In the genomic region with DNA sequence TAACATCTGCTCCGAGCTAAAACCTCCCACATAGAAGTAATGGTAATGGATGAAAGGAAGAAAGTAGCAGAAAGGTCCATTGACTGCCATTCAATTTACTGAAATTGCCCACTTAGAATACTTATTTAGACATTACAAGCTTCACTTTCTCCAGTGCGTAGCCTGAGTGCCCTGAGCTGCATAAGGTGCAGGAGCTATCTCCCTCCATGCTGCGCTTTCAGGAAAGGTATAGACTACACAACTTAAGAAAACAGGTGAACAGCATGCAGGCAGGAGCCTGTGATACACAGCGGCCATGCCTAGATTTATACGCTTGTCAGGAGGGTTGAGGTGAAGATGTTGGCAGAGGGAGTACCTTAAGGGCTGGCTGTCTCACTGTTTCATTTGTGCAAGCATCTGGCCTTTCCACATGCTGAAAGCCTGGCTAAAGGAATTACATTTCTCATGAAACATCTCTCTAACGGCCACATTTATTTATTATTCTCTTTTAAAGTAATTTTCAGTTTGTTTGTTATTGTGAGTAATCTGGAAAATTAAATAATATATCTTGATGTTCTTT, we compare ENCODE assay signal across 16 cellular contexts.
DNase-seq lines count a peak whose midpoint lies in the region; ATAC-seq, FAIRE-seq and TF ChIP-seq lines count a peak whose summit lies in the region.
"Had no signal": no experiment of that assay in that cellular context is flagged by ENCODE, and none has a peak within 500 bp of the region (broad histone marks: within the 10 kb centered on the region; RNA-seq: fewer than 3 reads in every experiment).

No MANE protein-coding gene starts in this region.

- no peak for ATAC-seq in DND-41 (ENCODE audit: insufficient read depth, low read depth)
- ATAC-seq in omental fat pad (ENCODE audit: low FRiP score) = no peak
- ATAC-seq: GM12878, HCT116 had no signal

- H3K4me3 ChIP-seq in DND-41 (ENCODE audit: low read depth in 1 of 2, low read length in 2 of 2) (no peak overlapping the region), neural progenitor cell (no peak overlapping the region)
- H3K4me3 ChIP-seq: GM12878 had no signal

- FAIRE-seq in H54 (lab: Jason Lieb, UNC) = peak; percentile 55
- FAIRE-seq: GM12878 had no signal

- TF ChIP-seq CTCF in DND-41 (IDR thresholded peaks at IDR 0.05; ENCODE audit: borderline replicate concordance, extremely low read depth, low read length, poor library complexity, severe bottlenecking) = no peak
- TF ChIP-seq CTCF in neural progenitor cell (IDR thresholded peaks at IDR 0.05) = no peak
- no peak for TF ChIP-seq CTCF in MCF 10A (IDR thresholded peaks at IDR 0.05; ENCODE audit: unreplicated experiment)
- no peak for TF ChIP-seq CTCF in omental fat pad (IDR thresholded peaks at IDR 0.05)

- DNase-seq in DND-41 = no peak
- DNase-seq in H54 (ENCODE audit: insufficient read length, low spot score) = no peak
- peak; percentile 61 for DNase-seq in NCI-H2227 treated with DMSO at 0.1 percent for 48 hours (lab: John Stamatoyannopoulos, UW)
- no peak for DNase-seq in neural progenitor cell (ENCODE audit: low spot score)
- no peak for DNase-seq in MCF 10A (ENCODE audit: unreplicated experiment)
- no peak for DNase-seq in omental fat pad (ENCODE audit: low spot score)
- DNase-seq in activated CD8-positive, alpha-beta memory T cell treated with anti-CD3 and anti-CD28 coated beads, Interleukin-2, amount 50 U/mL, for 48 hours = no peak
- DNase-seq: C1 segment of cervical spinal cord; Calu3; CD4-positive, alpha-beta T cell; DMS 273 treated with DMSO at 0.1 percent for 48 hours; GOT3 had no signal

- H3K4me1 Mint-ChIP-seq in neural progenitor cell (no peaks in the 10 kb centered on the region), MCF 10A (ENCODE audit: insufficient read depth, unreplicated experiment) (no peaks in the 10 kb centered on the region)
- H3K4me1 Mint-ChIP-seq: B cell had no signal

- intact Hi-C loops in MCF 10A (cut with micrococcal nuclease) = no loop called here

- no peak for TF ChIP-seq POLR2A in H54 (IDR thresholded peaks at IDR 0.05; ENCODE audit: low read depth, low read length)

- no peaks in the 10 kb centered on the region for H3F3A ChIP-seq in neural progenitor cell (ENCODE audit: low read depth)

- BruUV-seq in MCF 10A (replicated peaks; lab: Mats Ljungman, UMichigan) = no TSS peak

- H2AFZ ChIP-seq in DND-41 (ENCODE audit: low read depth, low read length) (peak overlapping the region; percentile 21), neural progenitor cell (replicated peaks) (peak overlapping the region; percentile 59)

- H3K36me3 Mint-ChIP-seq in neural progenitor cell = no peaks in the 10 kb centered on the region
- H3K36me3 Mint-ChIP-seq in MCF 10A (ENCODE audit: insufficient read depth, unreplicated experiment) = no peaks in the 10 kb centered on the region

- H3K36me3 ChIP-seq in DND-41 (ENCODE audit: insufficient read depth, low read length) (no peaks in the 10 kb centered on the region), neural progenitor cell (no peaks in the 10 kb centered on the region)

- H3K27ac Mint-ChIP-seq in neural progenitor cell (no peak overlapping the region), MCF 10A (ENCODE audit: low read depth, unreplicated experiment) (no peak overlapping the region)
- H3K27ac Mint-ChIP-seq: B cell; CD4-positive, alpha-beta T cell had no signal

- H3K27me3 Mint-ChIP-seq in neural progenitor cell (ENCODE audit: insufficient read depth, low read depth) = no peaks in the 10 kb centered on the region
- no peaks in the 10 kb centered on the region for H3K27me3 Mint-ChIP-seq in MCF 10A (ENCODE audit: insufficient read depth, unreplicated experiment)
- H3K27me3 Mint-ChIP-seq: B cell; CD4-positive, alpha-beta T cell had no signal

- H3K9me3 Mint-ChIP-seq in neural progenitor cell (no peaks in the 10 kb centered on the region), MCF 10A (ENCODE audit: unreplicated experiment) (no peaks in the 10 kb centered on the region)

- H3K4me2 ChIP-seq in DND-41 (ENCODE audit: insufficient read depth, low read length) (no peak overlapping the region), neural progenitor cell (no peak overlapping the region)

- H3K4me1 ChIP-seq in DND-41 (ENCODE audit: insufficient read depth, low read length) = 0 out of 2 replicates have a peak, but pooled peaks cover 7% of the 10 kb centered on the region
- H3K4me1 ChIP-seq in neural progenitor cell = no peaks in the 10 kb centered on the region

- CTCF ChIA-PET in MCF 10A (lab: Yijun Ruan, JAX) = interaction anchor here (0.8 kb wide), 1 partner anchor 8 kb away, joined by 4 read pairs; no protein-coding TSS in a partner anchor

- H3K27me3 ChIP-seq in DND-41 (ENCODE audit: insufficient read depth, low read length, poor library complexity) = no peaks in the 10 kb centered on the region
- H3K27me3 ChIP-seq in neural progenitor cell = no peaks in the 10 kb centered on the region

- no peak overlapping the region for H3K4me3 Mint-ChIP-seq in neural progenitor cell
- H3K4me3 Mint-ChIP-seq in MCF 10A (ENCODE audit: unreplicated experiment) = no peak overlapping the region
- H3K4me3 Mint-ChIP-seq: B cell; CD4-positive, alpha-beta T cell had no signal

- H3K9ac ChIP-seq in DND-41 (ENCODE audit: low read depth, low read length) = no peak overlapping the region
- no peak overlapping the region for H3K9ac ChIP-seq in neural progenitor cell

- no peaks in the 10 kb centered on the region for H3K9me3 ChIP-seq in DND-41 (ENCODE audit: insufficient read depth, low read length, severe bottlenecking)
- H3K9me3 ChIP-seq in neural progenitor cell (ENCODE audit: low read depth) = no peaks in the 10 kb centered on the region

- H3K27ac ChIP-seq in DND-41 (ENCODE audit: low read length) (no peak overlapping the region), neural progenitor cell (no peak overlapping the region)
- H3K27ac ChIP-seq: HL-60 had no signal

- H3K79me2 ChIP-seq in DND-41 (ENCODE audit: insufficient read depth, low read length) (no peaks in the 10 kb centered on the region), neural progenitor cell (ENCODE audit: low read depth) (no peaks in the 10 kb centered on the region)

- POLR2A ChIA-PET in MCF 10A (lab: Yijun Ruan, JAX) = interaction anchor here (0.7 to 1.0 kb wide), 2 partner anchors 8 to 1325 kb away, joined by 3 read pairs; no protein-coding TSS in a partner anchor

- H4K20me1 ChIP-seq in DND-41 (ENCODE audit: insufficient read depth, low read length) = no peaks in the 10 kb centered on the region
- H4K20me1 ChIP-seq in neural progenitor cell (ENCODE audit: low read depth) = no peaks in the 10 kb centered on the region
